In the genomic region with DNA sequence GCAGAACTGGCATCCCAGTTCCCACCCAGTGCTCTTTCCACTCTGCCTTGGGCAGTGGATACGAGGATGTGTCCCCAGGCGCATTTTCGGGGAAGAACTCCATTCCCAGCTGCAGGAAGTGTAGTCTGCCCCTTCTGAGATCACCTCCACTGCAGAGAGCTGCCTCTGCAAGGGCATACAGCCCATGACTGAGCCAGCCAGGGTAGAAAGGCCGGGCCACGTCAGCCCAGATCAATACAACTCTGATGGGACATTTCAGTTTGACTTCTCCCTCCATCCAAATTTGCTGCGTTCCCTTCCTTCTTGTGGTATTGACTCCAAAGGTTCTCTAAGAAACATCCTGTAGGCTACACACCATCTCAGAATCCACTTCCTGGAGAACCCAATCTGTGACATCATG, we compare ENCODE assay signal across 10 cellular contexts. TPM values are rescaled to one million over a fixed set of nuclear protein-coding genes. Genes with fewer than 3 reads are reported as not detected.
"Had no signal": no experiment of that assay in that cellular context is flagged by ENCODE, and none has a peak within 500 bp of the region (broad histone marks: within the 10 kb centered on the region; RNA-seq: fewer than 3 reads in every experiment).

No MANE protein-coding gene starts in this region.

- H3K27ac ChIP-seq: GM23248, HL-60 had no signal

- DNase-seq: GM23248, H9, HCEC 1CT, HFFc6, IMR-90 had no signal

- H3K4me3 Mint-ChIP-seq: H9, HFFc6 had no signal

- H2AFZ ChIP-seq: GM23248 had no signal

- H3K9ac ChIP-seq: GM23248 had no signal

- H3K9me3 Mint-ChIP-seq: HFFc6 had no signal

- ATAC-seq: K562 had no signal

- H3K4me1 Mint-ChIP-seq: H9 had no signal

- H3K4me3 ChIP-seq: GM23248, K562 had no signal

- FAIRE-seq: H1, H54, K562 had no signal

- H3K27ac Mint-ChIP-seq: H9, HFFc6 had no signal

RNA-seq across cellular contexts. Expression of a gene that starts 19.7 kb away (rescaled TPM):
- total RNA-seq: GM23248, H1, H9, HFFc6, HT1080, IMR-90 had no signal
- polyA plus RNA-seq: GM23248, H1, IMR-90, K562 had no signal
